In the genomic region with DNA sequence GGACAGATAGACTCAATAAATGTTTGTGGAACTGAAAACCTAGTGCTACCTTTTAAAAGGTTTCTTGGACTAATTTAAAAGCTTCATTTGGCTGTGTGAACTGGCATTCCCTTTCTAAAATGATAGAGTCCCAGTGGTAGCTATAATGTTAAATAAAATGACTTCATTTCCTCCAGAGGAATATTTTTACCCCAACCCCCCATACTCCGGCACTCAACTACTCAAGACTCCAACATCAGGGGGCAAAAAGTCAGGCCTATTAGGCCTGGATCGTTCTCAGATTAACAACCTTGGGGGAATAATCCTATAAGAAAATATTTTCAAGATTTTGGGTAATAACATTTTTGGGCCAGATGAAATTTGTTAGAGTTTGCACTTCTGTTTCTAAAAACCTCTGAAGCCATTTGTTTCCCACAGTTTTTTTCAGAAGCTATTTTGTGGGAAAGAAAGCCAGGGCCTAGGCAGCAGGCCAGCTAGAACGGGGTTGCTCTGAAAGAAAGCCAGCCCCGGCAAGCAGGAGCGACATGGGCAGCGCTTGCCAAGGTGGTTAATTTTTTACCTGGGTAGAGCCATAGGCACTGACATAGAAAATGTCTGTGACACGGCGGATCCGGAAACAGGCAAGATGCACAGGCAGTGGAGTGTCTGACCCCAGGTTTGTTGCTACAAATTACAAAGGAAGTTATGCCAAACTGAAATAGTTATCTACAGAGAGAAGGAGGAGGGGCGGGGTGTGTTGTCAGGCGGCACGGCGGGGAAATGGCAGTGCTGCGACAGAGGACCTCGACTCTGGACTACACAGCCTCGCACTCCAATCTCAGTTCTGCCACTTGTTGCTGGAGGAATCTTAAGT, we compare ENCODE assay signal across 9 cellular contexts.
DNase-seq lines count a peak whose midpoint lies in the region; ATAC-seq and TF ChIP-seq lines count a peak whose summit lies in the region.
"Had no signal": no experiment of that assay in that cellular context is flagged by ENCODE, and none has a peak within 500 bp of the region (broad histone marks: within the 10 kb centered on the region; RNA-seq: fewer than 3 reads in every experiment).

No MANE protein-coding gene starts in this region.

- 14% methylated on average over 16 of the region's 16 CpGs for WGBS in liver
- 41 to 46% methylated on average over 16 of the region's 16 CpGs for WGBS in testis, 2 donors

- H3K36me3 ChIP-seq in colonic mucosa (no peaks in the 10 kb centered on the region), liver (ENCODE audit: control insufficient read depth in 4 of 4, insufficient read depth in 3 of 4, low read depth in 1 of 4, low read length in 3 of 4) (no peaks in the 10 kb centered on the region), testis (ENCODE audit: low read depth, missing control alignments) (no peaks in the 10 kb centered on the region)

- TF ChIP-seq RAD21 in liver (IDR thresholded peaks at IDR 0.05) = peak; percentile 46 to 64

- no peaks in the 10 kb centered on the region for H3K27me3 ChIP-seq in colonic mucosa
- no peaks in the 10 kb centered on the region for H3K27me3 ChIP-seq in liver (ENCODE audit: control insufficient read depth in 4 of 4, insufficient read depth in 4 of 4, low read length in 3 of 4)
- no peaks in the 10 kb centered on the region for H3K27me3 ChIP-seq in testis

- H3K27ac Mint-ChIP-seq in effector memory CD8-positive, alpha-beta T cell = no peak overlapping the region
- H3K27ac Mint-ChIP-seq in T-helper 2 cell treated with Interferon-gamma antibody and Interleukin-4, amounts not matched to agents 5 μg/mL and 100 μg/mL, for 36 hours = no peak overlapping the region
- H3K27ac Mint-ChIP-seq: activated naive CD8-positive, alpha-beta T cell treated with anti-CD3 and anti-CD28 coated beads, Interleukin-2, amount 10 ng/mL, durations not matched to agents 7 days and 5 days had no signal

- H3K36me3 Mint-ChIP-seq in effector memory CD8-positive, alpha-beta T cell (ENCODE audit: insufficient read depth) = peaks cover 5% of the 10 kb centered on the region
- no peaks in the 10 kb centered on the region for H3K36me3 Mint-ChIP-seq in T-helper 2 cell treated with Interferon-gamma antibody and Interleukin-4, amounts not matched to agents 5 μg/mL and 100 μg/mL, for 36 hours (ENCODE audit: low read depth)
- H3K36me3 Mint-ChIP-seq: activated naive CD8-positive, alpha-beta T cell treated with anti-CD3 and anti-CD28 coated beads, Interleukin-2, amount 10 ng/mL, durations not matched to agents 7 days and 5 days had no signal

- DNase-seq in LNCaP clone FGC (ENCODE audit: low read depth) (no peak), colonic mucosa (peak; percentile 87), testis (peak; percentile 55)
- no peak for DNase-seq in effector memory CD8-positive, alpha-beta T cell
- DNase-seq in T-helper 2 cell treated with Interferon-gamma antibody and Interleukin-4, amounts not matched to agents 5 μg/mL and 100 μg/mL, for 36 hours (ENCODE audit: low spot score) = no peak
- DNase-seq in stimulated activated CD4-positive, alpha-beta T cell treated with anti-CD3 and anti-CD28 coated beads, Interleukin-2, amount 100 ng/mL, for 48 hours = no peak
- DNase-seq: activated naive CD8-positive, alpha-beta T cell treated with anti-CD3 and anti-CD28 coated beads, Interleukin-2, amount 10 ng/mL, durations not matched to agents 7 days and 5 days had no signal

- H3K4me1 Mint-ChIP-seq in effector memory CD8-positive, alpha-beta T cell (ENCODE audit: low read depth in 2 of 2) = no peaks in the 10 kb centered on the region
- H3K4me1 Mint-ChIP-seq in T-helper 2 cell treated with Interferon-gamma antibody and Interleukin-4, amounts not matched to agents 5 μg/mL and 100 μg/mL, for 36 hours (ENCODE audit: low read depth) = peaks cover 3% of the 10 kb centered on the region
- H3K4me1 Mint-ChIP-seq: activated naive CD8-positive, alpha-beta T cell treated with anti-CD3 and anti-CD28 coated beads, Interleukin-2, amount 10 ng/mL, durations not matched to agents 7 days and 5 days had no signal

- H3K4me1 ChIP-seq in colonic mucosa = peaks cover 15% of the 10 kb centered on the region
- peaks cover 14 to 56% (median 40%) of the 10 kb centered on the region in 4 donors for H3K4me1 ChIP-seq in liver (ENCODE audit: control insufficient read depth in 4 of 4, insufficient read depth in 4 of 4, low read length in 3 of 4)
- H3K4me1 ChIP-seq in testis = peaks cover 17% of the 10 kb centered on the region

- intact Hi-C loops in colonic mucosa (cut with DNase I) (no loop called here), testis (cut with DNase I; ENCODE audit: low total_unique reads) (no loop called here)

- H3K27ac ChIP-seq in colonic mucosa (peak overlapping the region; percentile 85), liver (ENCODE audit: low read depth in 1 of 2, low read length in 2 of 2) (peak overlapping the region; percentile 84), testis (peak overlapping the region; percentile 18 to 75)

- H3K4me3 ChIP-seq in LNCaP clone FGC (ENCODE audit: low read depth, low read length) = peak overlapping the region; percentile 31
- no peak overlapping the region for H3K4me3 ChIP-seq in colonic mucosa
- peak overlapping the region in 2 of 3 donors; percentile 30 to 32 for H3K4me3 ChIP-seq in liver (ENCODE audit: low read depth in 1 of 3, low read length in 3 of 3)
- H3K4me3 ChIP-seq in testis = no peak overlapping the region

- ATAC-seq in effector memory CD8-positive, alpha-beta T cell (replicated peaks) = no peak
- no peak for ATAC-seq in HG03469 (IDR thresholded peaks at IDR 0.05; ENCODE audit: unreplicated experiment)

- H3K9ac ChIP-seq in colonic mucosa (ENCODE audit: low read depth in 2 of 2, low read length in 2 of 2) (peak overlapping the region; percentile 6 to 44), liver (ENCODE audit: low read depth in 1 of 2, low read length in 2 of 2) (peak overlapping the region; percentile 54 to 87)

- H3K27me3 Mint-ChIP-seq in effector memory CD8-positive, alpha-beta T cell = no peaks in the 10 kb centered on the region
- no peaks in the 10 kb centered on the region for H3K27me3 Mint-ChIP-seq in T-helper 2 cell treated with Interferon-gamma antibody and Interleukin-4, amounts not matched to agents 5 μg/mL and 100 μg/mL, for 36 hours (ENCODE audit: low read depth)

- peaks cover 0 to 7% of the 10 kb centered on the region in 2 donors for H3K9me3 Mint-ChIP-seq in effector memory CD8-positive, alpha-beta T cell
- no peaks in the 10 kb centered on the region for H3K9me3 Mint-ChIP-seq in T-helper 2 cell treated with Interferon-gamma antibody and Interleukin-4, amounts not matched to agents 5 μg/mL and 100 μg/mL, for 36 hours

- H3K9me3 ChIP-seq in colonic mucosa = no peaks in the 10 kb centered on the region
- no peaks in the 10 kb centered on the region for H3K9me3 ChIP-seq in liver (ENCODE audit: control insufficient read depth in 4 of 4, low read length in 3 of 4)
- no peaks in the 10 kb centered on the region for H3K9me3 ChIP-seq in testis

- H3K4me3 Mint-ChIP-seq in effector memory CD8-positive, alpha-beta T cell = no peak overlapping the region
- H3K4me3 Mint-ChIP-seq in T-helper 2 cell treated with Interferon-gamma antibody and Interleukin-4, amounts not matched to agents 5 μg/mL and 100 μg/mL, for 36 hours = no peak overlapping the region
- H3K4me3 Mint-ChIP-seq: activated naive CD8-positive, alpha-beta T cell treated with anti-CD3 and anti-CD28 coated beads, Interleukin-2, amount 10 ng/mL, durations not matched to agents 7 days and 5 days had no signal

- no peak for TF ChIP-seq CTCF in LNCaP clone FGC (IDR thresholded peaks at IDR 0.05; ENCODE audit: control insufficient read depth, extremely low read depth, insufficient read depth)
- no peak for TF ChIP-seq CTCF in colonic mucosa (IDR thresholded peaks at IDR 0.05)
- TF ChIP-seq CTCF in liver (IDR thresholded peaks at IDR 0.05; ENCODE audit: low read depth, low read length, missing input control) = no peak
- TF ChIP-seq CTCF in testis (IDR thresholded peaks at IDR 0.05) = no peak

- no peak for TF ChIP-seq POLR2A in testis (IDR thresholded peaks at IDR 0.05)

TF ChIP-seq in liver, 16 proteins besides CTCF, POLR2A, EP300 and RAD21 (continues in another document):
- TF ChIP-seq, protein P1, sequence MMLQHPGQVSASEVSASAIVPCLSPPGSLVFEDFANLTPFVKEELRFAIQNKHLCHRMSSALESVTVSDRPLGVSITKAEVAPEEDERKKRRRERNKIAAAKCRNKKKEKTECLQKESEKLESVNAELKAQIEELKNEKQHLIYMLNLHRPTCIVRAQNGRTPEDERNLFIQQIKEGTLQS (IDR thresholded peaks at IDR 0.05) = no peak
- TF ChIP-seq FOXA1 (IDR thresholded peaks at IDR 0.05) = no peak
- no peak for TF ChIP-seq NR2F2 (IDR thresholded peaks at IDR 0.05)
- peak; percentile 79 to 88 for TF ChIP-seq GABPA (IDR thresholded peaks at IDR 0.05 in 1 of 2, conservative IDR thresholded peaks at IDR 0.05 in 1 of 2)
- no peak for TF ChIP-seq FOXA2 (IDR thresholded peaks at IDR 0.05)
- TF ChIP-seq JUND (IDR thresholded peaks at IDR 0.05) = peak in 1 of 2 donors; percentile 41
- TF ChIP-seq YY1 (IDR thresholded peaks at IDR 0.05) = peak; percentile 77
- TF ChIP-seq SP1 (IDR thresholded peaks at IDR 0.05) = peak; percentile 53
- TF ChIP-seq HNF4A (conservative IDR thresholded peaks at IDR 0.05) = peak in 1 of 2 donors; percentile 39
- no peak for TF ChIP-seq TAF1 (conservative IDR thresholded peaks at IDR 0.05)
- TF ChIP-seq, protein P2, sequence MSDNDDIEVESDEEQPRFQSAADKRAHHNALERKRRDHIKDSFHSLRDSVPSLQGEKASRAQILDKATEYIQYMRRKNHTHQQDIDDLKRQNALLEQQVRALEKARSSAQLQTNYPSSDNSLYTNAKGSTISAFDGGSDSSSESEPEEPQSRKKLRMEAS (IDR thresholded peaks at IDR 0.05) = peak; percentile 41
- peak; percentile 55 to 58 for TF ChIP-seq RXRA (IDR thresholded peaks at IDR 0.05)
- TF ChIP-seq, protein P3, sequence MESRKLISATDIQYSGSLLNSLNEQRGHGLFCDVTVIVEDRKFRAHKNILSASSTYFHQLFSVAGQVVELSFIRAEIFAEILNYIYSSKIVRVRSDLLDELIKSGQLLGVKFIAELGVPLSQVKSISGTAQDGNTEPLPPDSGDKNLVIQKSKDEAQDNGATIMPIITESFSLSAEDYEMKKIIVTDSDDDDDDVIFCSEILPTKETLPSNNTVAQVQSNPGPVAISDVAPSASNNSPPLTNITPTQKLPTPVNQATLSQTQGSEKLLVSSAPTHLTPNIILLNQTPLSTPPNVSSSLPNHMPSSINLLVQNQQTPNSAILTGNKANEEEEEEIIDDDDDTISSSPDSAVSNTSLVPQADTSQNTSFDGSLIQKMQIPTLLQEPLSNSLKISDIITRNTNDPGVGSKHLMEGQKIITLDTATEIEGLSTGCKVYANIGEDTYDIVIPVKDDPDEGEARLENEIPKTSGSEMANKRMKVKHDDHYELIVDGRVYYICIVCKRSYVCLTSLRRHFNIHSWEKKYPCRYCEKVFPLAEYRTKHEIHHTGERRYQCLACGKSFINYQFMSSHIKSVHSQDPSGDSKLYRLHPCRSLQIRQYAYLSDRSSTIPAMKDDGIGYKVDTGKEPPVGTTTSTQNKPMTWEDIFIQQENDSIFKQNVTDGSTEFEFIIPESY (IDR thresholded peaks at IDR 0.05) = no peak

Comparison
In these comparisons a context has a peak if more than half of its experiments do, and no peak if none do; other contexts are left out.
1. DNase-seq: peak in colonic mucosa (single experiment) and testis (single experiment); none in LNCaP clone FGC (single experiment), effector memory CD8-positive, alpha-beta T cell (0 of 3), T-helper 2 cell treated with Interferon-gamma antibody and Interleukin-4, amounts not matched to agents 5 μg/mL and 100 μg/mL, for 36 hours (single experiment) and stimulated activated CD4-positive, alpha-beta T cell treated with anti-CD3 and anti-CD28 coated beads, Interleukin-2, amount 100 ng/mL, for 48 hours (0 of 2).
2. H3K4me3 ChIP-seq: peak in LNCaP clone FGC (single experiment) and liver (2 of 3); none in colonic mucosa (single experiment) and testis (0 of 2).
3. Peak in every context shown above with its lines, with median percentiles within 50 percentile points of each other: H3K27ac ChIP-seq.